ENCODE assay signal across 1 cellular context in genomic region chr16:85528528-85529387, GRCh38.
TF ChIP-seq lines count a peak whose summit lies in the region.

No MANE protein-coding gene starts in this region.

TF ChIP-seq in HepG2, 621 proteins besides CTCF, POLR2A, EP300 and RAD21 (continued from another document and continues in another):
- TF ChIP-seq SRY (CRISPR knock-in tag; IDR thresholded peaks at IDR 0.05) = peak; percentile 57; the same call in 1 of the 2 replicates
- 0 out of 2 replicates have a peak, but pooled peaks have one; percentile 17 for TF ChIP-seq ZNF276 (CRISPR knock-in tag; IDR thresholded peaks at IDR 0.05; ENCODE audit: low read depth)
- TF ChIP-seq MTA3 (CRISPR knock-in tag; IDR thresholded peaks at IDR 0.05) = no peak
- peak in 1 of 2 experiments; percentile 35; a peak in 1 of 4 replicates for TF ChIP-seq HMGXB4 (CRISPR knock-in tag; IDR thresholded peaks at IDR 0.05; ENCODE audit: borderline replicate concordance in 1 of 2, low read depth in 1 of 2)
- peak; percentile 56; the same call in 1 of the 2 replicates for TF ChIP-seq PCBP1 (IDR thresholded peaks at IDR 0.05; ENCODE audit: borderline replicate concordance, low read depth, low read length)
- no peak for TF ChIP-seq TRIM22 (IDR thresholded peaks at IDR 0.05)
- TF ChIP-seq ZNF282 (IDR thresholded peaks at IDR 0.05; ENCODE audit: partially characterized antibody) = no peak
- TF ChIP-seq ZNF44 (CRISPR knock-in tag; IDR thresholded peaks at IDR 0.05) = no peak
- peak; percentile 12; the same call in 1 of the 2 replicates for TF ChIP-seq ZNF770 (CRISPR knock-in tag; IDR thresholded peaks at IDR 0.05)
- peak; percentile 13; the same call in 1 of the 2 replicates for TF ChIP-seq SMC3 (IDR thresholded peaks at IDR 0.05; ENCODE audit: low read length)
- 0 out of 2 replicates have a peak, but pooled peaks have one; percentile 35 for TF ChIP-seq ZNF572 (CRISPR knock-in tag; IDR thresholded peaks at IDR 0.05)
- peak; percentile 94 for TF ChIP-seq ZBTB38 (CRISPR knock-in tag; IDR thresholded peaks at IDR 0.05)
- no peak for TF ChIP-seq NFAT5 (CRISPR knock-in tag; IDR thresholded peaks at IDR 0.05)
- peak; percentile 34 for TF ChIP-seq HNRNPLL (IDR thresholded peaks at IDR 0.05; ENCODE audit: low read depth, low read length, poor library complexity, severe bottlenecking)
- no peak for TF ChIP-seq KLF13 (CRISPR knock-in tag; IDR thresholded peaks at IDR 0.05)
- TF ChIP-seq XRCC5 (optimal IDR thresholded peaks at IDR 0.05; ENCODE audit: low read length) = peak; percentile 76
- TF ChIP-seq YEATS4 (CRISPR knock-in tag; IDR thresholded peaks at IDR 0.05; ENCODE audit: borderline replicate concordance) = no peak
- peak; percentile 74 for TF ChIP-seq ZFP36 (IDR thresholded peaks at IDR 0.05; ENCODE audit: borderline replicate concordance, low read depth, low read length, partially characterized antibody)
- no peak for TF ChIP-seq ETS1 (CRISPR knock-in tag; IDR thresholded peaks at IDR 0.05)
- TF ChIP-seq DMAP1 (CRISPR knock-in tag; IDR thresholded peaks at IDR 0.05) = no peak
- no peak for TF ChIP-seq KLF11 (CRISPR knock-in tag; IDR thresholded peaks at IDR 0.05)
- TF ChIP-seq AGO1 (IDR thresholded peaks at IDR 0.05; ENCODE audit: low read depth, low read length, poor library complexity, severe bottlenecking) = peak; percentile 82
- no peak for TF ChIP-seq ZFP1 (CRISPR knock-in tag; IDR thresholded peaks at IDR 0.05)
- no peak for TF ChIP-seq HIVEP1 (CRISPR knock-in tag; IDR thresholded peaks at IDR 0.05)
- peak; percentile 46; the same call in 1 of the 2 replicates for TF ChIP-seq PITX1 (CRISPR knock-in tag; IDR thresholded peaks at IDR 0.05)
- no peak for TF ChIP-seq SOX6 (IDR thresholded peaks at IDR 0.05)
- TF ChIP-seq SOX6 (CRISPR knock-in tag; IDR thresholded peaks at IDR 0.05) = 0 out of 2 replicates have a peak, but pooled peaks have one; percentile 8
- no peak for TF ChIP-seq BCLAF1 (IDR thresholded peaks at IDR 0.05)
- no peak for TF ChIP-seq AHR (CRISPR knock-in tag; IDR thresholded peaks at IDR 0.05)
- TF ChIP-seq NFATC3 (CRISPR knock-in tag; IDR thresholded peaks at IDR 0.05) = no peak
- 0 out of 2 replicates have a peak, but pooled peaks have one; percentile 19 for TF ChIP-seq SALL1 (CRISPR knock-in tag; IDR thresholded peaks at IDR 0.05)
- peak; percentile 9; the same call in 1 of the 2 replicates for TF ChIP-seq PATZ1 (CRISPR knock-in tag; IDR thresholded peaks at IDR 0.05)
- TF ChIP-seq ZFP91 (CRISPR knock-in tag; IDR thresholded peaks at IDR 0.05; ENCODE audit: borderline replicate concordance) = peak; percentile 37; the same call in 1 of the 2 replicates
- peak; percentile 88 for TF ChIP-seq ZBTB33 (CRISPR knock-in tag; IDR thresholded peaks at IDR 0.05)
